Comparison of ENCODE assay signal across 7 cellular contexts in genomic region chr4:88115587-88115986, GRCh38. TPM values are rescaled to one million over a fixed set of nuclear protein-coding genes. Genes with fewer than 3 reads are reported as not detected.
"Had no signal": no experiment of that assay in that cellular context is flagged by ENCODE, and none has a peak within 500 bp of the region (broad histone marks: within the 10 kb centered on the region; RNA-seq: fewer than 3 reads in every experiment).

No MANE protein-coding gene starts in this region.

- H3K4me2 ChIP-seq: GM23338 had no signal

- ATAC-seq: GM23338, HepG2 had no signal

- H3K27ac Mint-ChIP-seq: GM23338, H9, IgD-negative memory B cell had no signal

- DNase-seq: H9, HCEC 1CT, KBM-7 had no signal

- H3K4me3 Mint-ChIP-seq: GM23338, H9, IgD-negative memory B cell had no signal

- H3K27me3 Mint-ChIP-seq: IgD-negative memory B cell had no signal

- H3K27ac ChIP-seq: HL-60 had no signal

- H2AFZ ChIP-seq: GM23338 had no signal

- H3K4me3 ChIP-seq: GM23338 had no signal

RNA-seq across cellular contexts. Expression of gene ABCG2, which starts 42.9 kb away (rescaled TPM):
- polyA plus RNA-seq: IgD-negative memory B cell had no signal
